ENCODE assay signal across 1 cellular context in genomic region chr5:81245871-81246235, GRCh38.
TF ChIP-seq lines count a peak whose summit lies in the region.

No MANE protein-coding gene starts in this region.

TF ChIP-seq in GM23338, 12 proteins besides CTCF, POLR2A, EP300 and RAD21 (continued from another document):
- TF ChIP-seq, protein P1, sequence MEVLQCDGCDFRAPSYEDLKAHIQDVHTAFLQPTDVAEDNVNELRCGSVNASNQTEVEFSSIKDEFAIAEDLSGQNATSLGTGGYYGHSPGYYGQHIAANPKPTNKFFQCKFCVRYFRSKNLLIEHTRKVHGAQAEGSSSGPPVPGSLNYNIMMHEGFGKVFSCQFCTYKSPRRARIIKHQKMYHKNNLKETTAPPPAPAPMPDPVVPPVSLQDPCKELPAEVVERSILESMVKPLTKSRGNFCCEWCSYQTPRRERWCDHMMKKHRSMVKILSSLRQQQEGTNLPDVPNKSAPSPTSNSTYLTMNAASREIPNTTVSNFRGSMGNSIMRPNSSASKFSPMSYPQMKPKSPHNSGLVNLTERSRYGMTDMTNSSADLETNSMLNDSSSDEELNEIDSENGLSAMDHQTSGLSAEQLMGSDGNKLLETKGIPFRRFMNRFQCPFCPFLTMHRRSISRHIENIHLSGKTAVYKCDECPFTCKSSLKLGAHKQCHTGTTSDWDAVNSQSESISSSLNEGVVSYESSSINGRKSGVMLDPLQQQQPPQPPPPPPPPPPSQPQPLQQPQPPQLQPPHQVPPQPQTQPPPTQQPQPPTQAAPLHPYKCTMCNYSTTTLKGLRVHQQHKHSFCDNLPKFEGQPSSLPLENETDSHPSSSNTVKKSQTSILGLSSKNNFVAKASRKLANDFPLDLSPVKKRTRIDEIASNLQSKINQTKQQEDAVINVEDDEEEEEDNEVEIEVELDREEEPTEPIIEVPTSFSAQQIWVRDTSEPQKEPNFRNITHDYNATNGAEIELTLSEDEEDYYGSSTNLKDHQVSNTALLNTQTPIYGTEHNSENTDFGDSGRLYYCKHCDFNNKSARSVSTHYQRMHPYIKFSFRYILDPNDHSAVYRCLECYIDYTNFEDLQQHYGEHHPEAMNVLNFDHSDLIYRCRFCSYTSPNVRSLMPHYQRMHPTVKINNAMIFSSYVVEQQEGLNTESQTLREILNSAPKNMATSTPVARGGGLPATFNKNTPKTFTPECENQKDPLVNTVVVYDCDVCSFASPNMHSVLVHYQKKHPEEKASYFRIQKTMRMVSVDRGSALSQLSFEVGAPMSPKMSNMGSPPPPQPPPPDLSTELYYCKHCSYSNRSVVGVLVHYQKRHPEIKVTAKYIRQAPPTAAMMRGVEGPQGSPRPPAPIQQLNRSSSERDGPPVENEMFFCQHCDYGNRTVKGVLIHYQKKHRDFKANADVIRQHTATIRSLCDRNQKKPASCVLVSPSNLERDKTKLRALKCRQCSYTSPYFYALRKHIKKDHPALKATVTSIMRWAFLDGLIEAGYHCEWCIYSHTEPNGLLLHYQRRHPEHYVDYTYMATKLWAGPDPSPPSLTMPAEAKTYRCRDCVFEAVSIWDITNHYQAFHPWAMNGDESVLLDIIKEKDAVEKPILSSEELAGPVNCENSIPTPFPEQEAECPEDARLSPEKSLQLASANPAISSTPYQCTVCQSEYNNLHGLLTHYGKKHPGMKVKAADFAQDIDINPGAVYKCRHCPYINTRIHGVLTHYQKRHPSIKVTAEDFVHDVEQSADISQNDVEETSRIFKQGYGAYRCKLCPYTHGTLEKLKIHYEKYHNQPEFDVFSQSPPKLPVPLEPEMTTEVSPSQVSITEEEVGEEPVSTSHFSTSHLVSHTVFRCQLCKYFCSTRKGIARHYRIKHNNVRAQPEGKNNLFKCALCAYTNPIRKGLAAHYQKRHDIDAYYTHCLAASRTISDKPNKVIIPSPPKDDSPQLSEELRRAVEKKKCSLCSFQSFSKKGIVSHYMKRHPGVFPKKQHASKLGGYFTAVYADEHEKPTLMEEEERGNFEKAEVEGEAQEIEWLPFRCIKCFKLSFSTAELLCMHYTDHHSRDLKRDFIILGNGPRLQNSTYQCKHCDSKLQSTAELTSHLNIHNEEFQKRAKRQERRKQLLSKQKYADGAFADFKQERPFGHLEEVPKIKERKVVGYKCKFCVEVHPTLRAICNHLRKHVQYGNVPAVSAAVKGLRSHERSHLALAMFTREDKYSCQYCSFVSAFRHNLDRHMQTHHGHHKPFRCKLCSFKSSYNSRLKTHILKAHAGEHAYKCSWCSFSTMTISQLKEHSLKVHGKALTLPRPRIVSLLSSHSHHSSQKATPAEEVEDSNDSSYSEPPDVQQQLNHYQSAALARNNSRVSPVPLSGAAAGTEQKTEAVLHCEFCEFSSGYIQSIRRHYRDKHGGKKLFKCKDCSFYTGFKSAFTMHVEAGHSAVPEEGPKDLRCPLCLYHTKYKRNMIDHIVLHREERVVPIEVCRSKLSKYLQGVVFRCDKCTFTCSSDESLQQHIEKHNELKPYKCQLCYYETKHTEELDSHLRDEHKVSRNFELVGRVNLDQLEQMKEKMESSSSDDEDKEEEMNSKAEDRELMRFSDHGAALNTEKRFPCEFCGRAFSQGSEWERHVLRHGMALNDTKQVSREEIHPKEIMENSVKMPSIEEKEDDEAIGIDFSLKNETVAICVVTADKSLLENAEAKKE (CRISPR knock-in tag; IDR thresholded peaks at IDR 0.05), result no peak
- no peak for TF ChIP-seq EZH2 (IDR thresholded peaks at IDR 0.05; ENCODE audit: low read depth, unreplicated experiment)
- no peak for TF ChIP-seq CREB1 (CRISPR knock-in tag; IDR thresholded peaks at IDR 0.05; ENCODE audit: low read depth)
- no peak for TF ChIP-seq NANOG (IDR thresholded peaks at IDR 0.05; ENCODE audit: borderline replicate concordance)
- TF ChIP-seq ZNF331 (CRISPR knock-in tag; IDR thresholded peaks at IDR 0.05; ENCODE audit: low read depth), result no peak
- TF ChIP-seq STAT1 (IDR thresholded peaks at IDR 0.05; ENCODE audit: unreplicated experiment), result no peak
- TF ChIP-seq, protein P2, sequence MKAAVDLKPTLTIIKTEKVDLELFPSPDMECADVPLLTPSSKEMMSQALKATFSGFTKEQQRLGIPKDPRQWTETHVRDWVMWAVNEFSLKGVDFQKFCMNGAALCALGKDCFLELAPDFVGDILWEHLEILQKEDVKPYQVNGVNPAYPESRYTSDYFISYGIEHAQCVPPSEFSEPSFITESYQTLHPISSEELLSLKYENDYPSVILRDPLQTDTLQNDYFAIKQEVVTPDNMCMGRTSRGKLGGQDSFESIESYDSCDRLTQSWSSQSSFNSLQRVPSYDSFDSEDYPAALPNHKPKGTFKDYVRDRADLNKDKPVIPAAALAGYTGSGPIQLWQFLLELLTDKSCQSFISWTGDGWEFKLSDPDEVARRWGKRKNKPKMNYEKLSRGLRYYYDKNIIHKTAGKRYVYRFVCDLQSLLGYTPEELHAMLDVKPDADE (IDR thresholded peaks at IDR 0.05), result no peak
- no peak for TF ChIP-seq EZH2phosphoT487 (IDR thresholded peaks at IDR 0.05; ENCODE audit: unreplicated experiment)
- TF ChIP-seq JUNB (IDR thresholded peaks at IDR 0.05; ENCODE audit: unreplicated experiment), result no peak
- TF ChIP-seq, protein P3, sequence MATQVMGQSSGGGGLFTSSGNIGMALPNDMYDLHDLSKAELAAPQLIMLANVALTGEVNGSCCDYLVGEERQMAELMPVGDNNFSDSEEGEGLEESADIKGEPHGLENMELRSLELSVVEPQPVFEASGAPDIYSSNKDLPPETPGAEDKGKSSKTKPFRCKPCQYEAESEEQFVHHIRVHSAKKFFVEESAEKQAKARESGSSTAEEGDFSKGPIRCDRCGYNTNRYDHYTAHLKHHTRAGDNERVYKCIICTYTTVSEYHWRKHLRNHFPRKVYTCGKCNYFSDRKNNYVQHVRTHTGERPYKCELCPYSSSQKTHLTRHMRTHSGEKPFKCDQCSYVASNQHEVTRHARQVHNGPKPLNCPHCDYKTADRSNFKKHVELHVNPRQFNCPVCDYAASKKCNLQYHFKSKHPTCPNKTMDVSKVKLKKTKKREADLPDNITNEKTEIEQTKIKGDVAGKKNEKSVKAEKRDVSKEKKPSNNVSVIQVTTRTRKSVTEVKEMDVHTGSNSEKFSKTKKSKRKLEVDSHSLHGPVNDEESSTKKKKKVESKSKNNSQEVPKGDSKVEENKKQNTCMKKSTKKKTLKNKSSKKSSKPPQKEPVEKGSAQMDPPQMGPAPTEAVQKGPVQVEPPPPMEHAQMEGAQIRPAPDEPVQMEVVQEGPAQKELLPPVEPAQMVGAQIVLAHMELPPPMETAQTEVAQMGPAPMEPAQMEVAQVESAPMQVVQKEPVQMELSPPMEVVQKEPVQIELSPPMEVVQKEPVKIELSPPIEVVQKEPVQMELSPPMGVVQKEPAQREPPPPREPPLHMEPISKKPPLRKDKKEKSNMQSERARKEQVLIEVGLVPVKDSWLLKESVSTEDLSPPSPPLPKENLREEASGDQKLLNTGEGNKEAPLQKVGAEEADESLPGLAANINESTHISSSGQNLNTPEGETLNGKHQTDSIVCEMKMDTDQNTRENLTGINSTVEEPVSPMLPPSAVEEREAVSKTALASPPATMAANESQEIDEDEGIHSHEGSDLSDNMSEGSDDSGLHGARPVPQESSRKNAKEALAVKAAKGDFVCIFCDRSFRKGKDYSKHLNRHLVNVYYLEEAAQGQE (IDR thresholded peaks at IDR 0.05; ENCODE audit: unreplicated experiment), result no peak
- no peak for TF ChIP-seq POLR2AphosphoS5 (IDR thresholded peaks at IDR 0.05; ENCODE audit: low read depth)
